18 cellular contexts compared by ENCODE assay signal in genomic region chr17:10081571-10082169, GRCh38.
"Had no signal": no experiment of that assay in that cellular context is flagged by ENCODE, and none has a peak within 500 bp of the region (broad histone marks: within the 10 kb centered on the region; RNA-seq: fewer than 3 reads in every experiment).

No MANE protein-coding gene starts in this region.

- H3K4me1 Mint-ChIP-seq: activated CD4-positive, alpha-beta T cell treated with anti-CD3 and anti-CD28 coated beads, Interleukin-2, amount 10 ng/mL, durations not matched to agents 24 days and 14 days had no signal

- H3K27me3 ChIP-seq: brain microvascular endothelial cell, heart right ventricle, pancreas, spleen, transverse colon, vagina had no signal

- H3K36me3 ChIP-seq: brain microvascular endothelial cell, lower lobe of right lung, pancreas, transverse colon, vagina had no signal

- ATAC-seq: heart right ventricle, left colon, lower lobe of right lung, pancreas, sciatic nerve had no signal

- H3K27ac Mint-ChIP-seq: activated CD4-positive, alpha-beta T cell treated with anti-CD3 and anti-CD28 coated beads, Interleukin-2, amount 10 ng/mL, durations not matched to agents 24 days and 14 days; activated naive CD8-positive, alpha-beta T cell; activated T-helper 2 cell treated with anti-CD3 and anti-CD28 coated beads, Interferon-gamma antibody, Interleukin-2, Interleukin-4, amounts not matched to agents 10 μg/mL and 5 μg/mL and 100 μg/mL, durations not matched to agents 14 hours and 24 hours and 36 hours; mesothelial cell of epicardium had no signal

- H3K4me1 ChIP-seq: pancreas had no signal

- H3K4me3 Mint-ChIP-seq: activated CD4-positive, alpha-beta T cell treated with anti-CD3 and anti-CD28 coated beads, Interleukin-2, amount 10 ng/mL, durations not matched to agents 24 days and 14 days; activated naive CD8-positive, alpha-beta T cell; mesothelial cell of epicardium had no signal

- DNase-seq: activated CD4-positive, alpha-beta T cell treated with anti-CD3 and anti-CD28 coated beads, Interleukin-2, amount 10 ng/mL, durations not matched to agents 24 days and 14 days; activated CD4-positive, CD25-positive, alpha-beta regulatory T cell; activated CD8-positive, alpha-beta memory T cell treated with anti-CD3 and anti-CD28 coated beads for 24 hours; brain microvascular endothelial cell; cortex of kidney; effector CD4-positive, alpha-beta T cell; heart right ventricle; left colon; lower lobe of right lung; pancreas; spleen; SW 1271; transverse colon had no signal

- H3K27me3 Mint-ChIP-seq: activated CD4-positive, alpha-beta T cell treated with anti-CD3 and anti-CD28 coated beads, Interleukin-2, amount 10 ng/mL, durations not matched to agents 24 days and 14 days; activated naive CD8-positive, alpha-beta T cell had no signal

- H3K9me3 ChIP-seq: pancreas, transverse colon, vagina had no signal

- H3K4me3 ChIP-seq: heart right ventricle, lower lobe of right lung, pancreas, spleen, transverse colon, vagina had no signal

- H3K27ac ChIP-seq: brain microvascular endothelial cell, heart right ventricle, lower lobe of right lung, pancreas, transverse colon, vagina had no signal
